Comparison of ENCODE assay signal across 22 cellular contexts in the genomic region with DNA sequence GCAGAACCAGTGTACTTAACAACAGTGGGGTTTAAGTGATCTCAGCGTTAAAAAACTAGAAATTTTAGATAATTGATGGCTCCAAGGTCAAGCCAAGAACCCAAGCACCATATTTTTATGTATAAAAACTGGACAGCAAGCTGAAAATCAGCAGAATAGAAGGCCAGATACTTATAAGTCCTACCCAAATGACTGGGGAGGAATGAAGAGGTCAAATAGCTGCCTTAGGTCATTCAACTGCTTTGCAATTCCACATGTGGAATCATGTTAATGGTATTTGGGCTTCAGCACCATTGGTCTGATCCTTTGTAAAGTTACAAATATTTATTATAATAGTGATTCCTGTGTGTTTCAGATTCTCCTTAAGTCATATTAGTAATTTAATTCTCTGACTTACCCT.
A peak's percentile ranks its signal among the peaks of the same experiment; 100 is the strongest.
DNase-seq lines count a peak whose midpoint lies in the region; ATAC-seq and TF ChIP-seq lines count a peak whose summit lies in the region.
"Had no signal": no experiment of that assay in that cellular context is flagged by ENCODE, and none has a peak within 500 bp of the region (broad histone marks: within the 10 kb centered on the region; RNA-seq: fewer than 3 reads in every experiment).

No MANE protein-coding gene starts in this region.

- no peak overlapping the region for H3K4me3 Mint-ChIP-seq in GM23338
- H3K4me3 Mint-ChIP-seq: memory B cell; naive thymus-derived CD4-positive, alpha-beta T cell; stimulated activated naive CD8-positive, alpha-beta T cell treated with anti-CD3 and anti-CD28 coated beads, Interleukin-15, amount 100 ng/mL, for 72 hours had no signal

- no peaks in the 10 kb centered on the region for H3K36me3 ChIP-seq in GM23338 (ENCODE audit: insufficient read depth)
- no peaks in the 10 kb centered on the region for H3K36me3 ChIP-seq in right atrium auricular region
- H3K36me3 ChIP-seq: BE2C, transverse colon had no signal

- H3K4me3 ChIP-seq in GM23338 (no peak overlapping the region), cardiac fibroblast (replicated peaks in 1 of 2; ENCODE audit: low read depth in 2 of 2, low read length in 2 of 2) (no peak overlapping the region), right atrium auricular region (no peak overlapping the region)
- H3K4me3 ChIP-seq: hepatocyte, smooth muscle cell, transverse colon had no signal

- H3F3A ChIP-seq in GM23338 (replicated peaks; ENCODE audit: low read depth), result no peaks in the 10 kb centered on the region; the same call in 1 of the 2 replicates

- peaks cover 1% of the 10 kb centered on the region for H3K27me3 Mint-ChIP-seq in GM23338 (ENCODE audit: insufficient read depth, low read depth, poor library complexity)
- H3K27me3 Mint-ChIP-seq: memory B cell; stimulated activated naive CD8-positive, alpha-beta T cell treated with anti-CD3 and anti-CD28 coated beads, Interleukin-15, amount 100 ng/mL, for 72 hours had no signal

- H3K36me3 Mint-ChIP-seq in GM23338 (ENCODE audit: low read depth), result peaks cover 29% of the 10 kb centered on the region; the same call in 2 of the 3 replicates
- H3K36me3 Mint-ChIP-seq: memory B cell; naive thymus-derived CD4-positive, alpha-beta T cell had no signal

- DNase-seq in GM23338 (ENCODE audit: low spot score) (no peak), cardiac fibroblast (ENCODE audit: low read depth in 2 of 2) (peak; percentile 7 to 47), kidney tubule cell (ENCODE audit: low spot score) (peak; percentile 27), stromal cell of bone marrow (ENCODE audit: low read depth) (peak; percentile 27), right atrium auricular region (ENCODE audit: low spot score) (no peak)
- no peak for DNase-seq in stimulated activated naive CD8-positive, alpha-beta T cell treated with anti-CD3 and anti-CD28 coated beads, Interleukin-15, Interleukin-2, amounts not matched to agents 100 U/mL and 50 U/mL, for 24 hours
- DNase-seq: activated CD4-positive, alpha-beta T cell treated with anti-CD3 and anti-CD28 coated beads for 1 hour; activated CD8-positive, alpha-beta memory T cell treated with anti-CD3 and anti-CD28 coated beads for 24 hours; activated naive CD4-positive, alpha-beta T cell treated with anti-CD3 and anti-CD28 coated beads, Interleukin-2, amount 50 U/mL, for 16 hours; activated T-cell treated with anti-CD3 and anti-CD28 coated beads, Interleukin-2, amount 50 U/mL, for 48 hours; aorta; BE2C; naive thymus-derived CD4-positive, alpha-beta T cell; NCI-H146; Right ventricle myocardium superior; stimulated activated CD4-positive, alpha-beta T cell treated with anti-CD3 and anti-CD28 coated beads, Interleukin-4, amount 100 ng/mL, for 1 hour; stimulated activated naive CD8-positive, alpha-beta T cell treated with anti-CD3 and anti-CD28 coated beads, Interleukin-15, amount 100 ng/mL, for 72 hours; transverse colon had no signal

- TF ChIP-seq CTCF in GM23338 (conservative IDR thresholded peaks at IDR 0.05; ENCODE audit: low read depth in 2 of 2) (no peak), cardiac fibroblast (IDR thresholded peaks at IDR 0.05; ENCODE audit: low read depth, low read length) (no peak), right atrium auricular region (IDR thresholded peaks at IDR 0.05) (no peak)

- H3K27ac ChIP-seq in GM23338 (ENCODE audit: low read depth) (no peak overlapping the region), right atrium auricular region (no peak overlapping the region)
- H3K27ac ChIP-seq: hepatocyte, transverse colon had no signal

- peak overlapping the region; percentile 61; the same call in 1 of the 2 replicates for H3K27ac Mint-ChIP-seq in GM23338
- H3K27ac Mint-ChIP-seq: memory B cell; naive thymus-derived CD4-positive, alpha-beta T cell had no signal

- H3K9me3 Mint-ChIP-seq in GM23338, result no peaks in the 10 kb centered on the region
- H3K9me3 Mint-ChIP-seq: memory B cell had no signal

- H2AFZ ChIP-seq in GM23338, result no peak overlapping the region
- H2AFZ ChIP-seq: hepatocyte had no signal

- no peaks in the 10 kb centered on the region for H3K9me2 ChIP-seq in GM23338 (ENCODE audit: insufficient read depth)

- peaks cover 61% of the 10 kb centered on the region for H3K4me1 ChIP-seq in GM23338 (ENCODE audit: insufficient read depth)
- no peaks in the 10 kb centered on the region for H3K4me1 ChIP-seq in right atrium auricular region
- H3K4me1 ChIP-seq: transverse colon had no signal

- ATAC-seq in GM23338 (no peak), HG02763 (IDR thresholded peaks at IDR 0.05; ENCODE audit: unreplicated experiment) (no peak)
- no peak for ATAC-seq in stimulated activated naive CD8-positive, alpha-beta T cell treated with anti-CD3 and anti-CD28 coated beads, Interleukin-15, Interleukin-2, amounts not matched to agents 100 U/mL and 50 U/mL, for 24 hours
- ATAC-seq: naive thymus-derived CD4-positive, alpha-beta T cell; stimulated activated naive CD8-positive, alpha-beta T cell treated with anti-CD3 and anti-CD28 coated beads, Interleukin-15, amount 100 ng/mL, for 72 hours had no signal

- no peak overlapping the region for H3K4me2 ChIP-seq in GM23338
- H3K4me2 ChIP-seq: hepatocyte, smooth muscle cell had no signal

- H3K27me3 ChIP-seq in GM23338 (ENCODE audit: insufficient read depth) (no peaks in the 10 kb centered on the region), right atrium auricular region (no peaks in the 10 kb centered on the region)
- H3K27me3 ChIP-seq: BE2C, hepatocyte, transverse colon had no signal

- no peaks in the 10 kb centered on the region for H4K20me1 ChIP-seq in GM23338 (replicated peaks; ENCODE audit: insufficient read depth)

- peaks cover 77% of the 10 kb centered on the region for H3K79me2 ChIP-seq in GM23338 (replicated peaks; ENCODE audit: insufficient read depth)
- H3K79me2 ChIP-seq: hepatocyte had no signal

- H3K9me3 ChIP-seq in right atrium auricular region, result no peaks in the 10 kb centered on the region
- H3K9me3 ChIP-seq: BE2C, transverse colon had no signal

- H3K4me1 Mint-ChIP-seq in GM23338, result peaks cover 55% of the 10 kb centered on the region
- H3K4me1 Mint-ChIP-seq: memory B cell; naive thymus-derived CD4-positive, alpha-beta T cell; stimulated activated naive CD8-positive, alpha-beta T cell treated with anti-CD3 and anti-CD28 coated beads, Interleukin-15, amount 100 ng/mL, for 72 hours had no signal

TF ChIP-seq in GM23338, 12 proteins besides CTCF, POLR2A, EP300 and RAD21 (continues in another document):
- TF ChIP-seq EZH2 (IDR thresholded peaks at IDR 0.05; ENCODE audit: low read depth, unreplicated experiment), result no peak
- no peak for TF ChIP-seq ZNF331 (CRISPR knock-in tag; IDR thresholded peaks at IDR 0.05; ENCODE audit: low read depth)
- no peak for TF ChIP-seq POLR2AphosphoS5 (IDR thresholded peaks at IDR 0.05; ENCODE audit: low read depth)
- TF ChIP-seq, protein P1, sequence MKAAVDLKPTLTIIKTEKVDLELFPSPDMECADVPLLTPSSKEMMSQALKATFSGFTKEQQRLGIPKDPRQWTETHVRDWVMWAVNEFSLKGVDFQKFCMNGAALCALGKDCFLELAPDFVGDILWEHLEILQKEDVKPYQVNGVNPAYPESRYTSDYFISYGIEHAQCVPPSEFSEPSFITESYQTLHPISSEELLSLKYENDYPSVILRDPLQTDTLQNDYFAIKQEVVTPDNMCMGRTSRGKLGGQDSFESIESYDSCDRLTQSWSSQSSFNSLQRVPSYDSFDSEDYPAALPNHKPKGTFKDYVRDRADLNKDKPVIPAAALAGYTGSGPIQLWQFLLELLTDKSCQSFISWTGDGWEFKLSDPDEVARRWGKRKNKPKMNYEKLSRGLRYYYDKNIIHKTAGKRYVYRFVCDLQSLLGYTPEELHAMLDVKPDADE (IDR thresholded peaks at IDR 0.05), result no peak

Comparison
In these comparisons a context has a peak if more than half of its experiments do, and no peak if none do; other contexts are left out.
1. DNase-seq: peak in cardiac fibroblast (2 of 2), kidney tubule cell (single experiment) and stromal cell of bone marrow (single experiment); none in GM23338 (single experiment), stimulated activated naive CD8-positive, alpha-beta T cell treated with anti-CD3 and anti-CD28 coated beads, Interleukin-15, Interleukin-2, amounts not matched to agents 100 U/mL and 50 U/mL, for 24 hours (single experiment) and right atrium auricular region (single experiment).